Comparison of ENCODE assay signal across 1 cellular context in genomic region chr15:81303241-81304225, GRCh38.
TF ChIP-seq lines count a peak whose summit lies in the region.

No MANE protein-coding gene starts in this region.

TF ChIP-seq in H1, 55 proteins besides CTCF, POLR2A, EP300 and RAD21 (continued from another document):
- TF ChIP-seq, protein P1, sequence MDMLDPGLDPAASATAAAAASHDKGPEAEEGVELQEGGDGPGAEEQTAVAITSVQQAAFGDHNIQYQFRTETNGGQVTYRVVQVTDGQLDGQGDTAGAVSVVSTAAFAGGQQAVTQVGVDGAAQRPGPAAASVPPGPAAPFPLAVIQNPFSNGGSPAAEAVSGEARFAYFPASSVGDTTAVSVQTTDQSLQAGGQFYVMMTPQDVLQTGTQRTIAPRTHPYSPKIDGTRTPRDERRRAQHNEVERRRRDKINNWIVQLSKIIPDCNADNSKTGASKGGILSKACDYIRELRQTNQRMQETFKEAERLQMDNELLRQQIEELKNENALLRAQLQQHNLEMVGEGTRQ (IDR thresholded peaks at IDR 0.05; ENCODE audit: low read length), result no peak
- TF ChIP-seq TEAD4 (IDR thresholded peaks at IDR 0.05; ENCODE audit: low read depth, low read length) (no peak), ATF2 (IDR thresholded peaks at IDR 0.05; ENCODE audit: low read length) (no peak), POU5F1 (IDR thresholded peaks at IDR 0.05; ENCODE audit: low read depth, low read length) (no peak), CBX5 (IDR thresholded peaks at IDR 0.05; ENCODE audit: low read depth, low read length) (no peak), HDAC2 (IDR thresholded peaks at IDR 0.05; ENCODE audit: borderline replicate concordance in 1 of 2, low read depth in 2 of 2, low read length in 2 of 2) (no peak), SIRT6 (IDR thresholded peaks at IDR 0.05; ENCODE audit: low read length) (no peak), TAF7 (optimal IDR thresholded peaks at IDR 0.05; ENCODE audit: borderline replicate concordance, low read depth, low read length) (no peak), TBP (IDR thresholded peaks at IDR 0.05; ENCODE audit: low read depth, low read length) (no peak), KDM4A (IDR thresholded peaks at IDR 0.05; ENCODE audit: low read depth, low read length, severe bottlenecking) (no peak), CEBPB (IDR thresholded peaks at IDR 0.05; ENCODE audit: low read depth, low read length) (no peak), SRF (IDR thresholded peaks at IDR 0.05; ENCODE audit: low read depth, low read length) (no peak), SAP30 (IDR thresholded peaks at IDR 0.05; ENCODE audit: insufficient read depth, insufficient replicate concordance, low read length) (no peak), MAFK (IDR thresholded peaks at IDR 0.05; ENCODE audit: low read depth, low read length) (no peak)
- TF ChIP-seq, protein P2, sequence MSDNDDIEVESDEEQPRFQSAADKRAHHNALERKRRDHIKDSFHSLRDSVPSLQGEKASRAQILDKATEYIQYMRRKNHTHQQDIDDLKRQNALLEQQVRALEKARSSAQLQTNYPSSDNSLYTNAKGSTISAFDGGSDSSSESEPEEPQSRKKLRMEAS (IDR thresholded peaks at IDR 0.05), result peak; percentile 62
- TF ChIP-seq, protein P3, sequence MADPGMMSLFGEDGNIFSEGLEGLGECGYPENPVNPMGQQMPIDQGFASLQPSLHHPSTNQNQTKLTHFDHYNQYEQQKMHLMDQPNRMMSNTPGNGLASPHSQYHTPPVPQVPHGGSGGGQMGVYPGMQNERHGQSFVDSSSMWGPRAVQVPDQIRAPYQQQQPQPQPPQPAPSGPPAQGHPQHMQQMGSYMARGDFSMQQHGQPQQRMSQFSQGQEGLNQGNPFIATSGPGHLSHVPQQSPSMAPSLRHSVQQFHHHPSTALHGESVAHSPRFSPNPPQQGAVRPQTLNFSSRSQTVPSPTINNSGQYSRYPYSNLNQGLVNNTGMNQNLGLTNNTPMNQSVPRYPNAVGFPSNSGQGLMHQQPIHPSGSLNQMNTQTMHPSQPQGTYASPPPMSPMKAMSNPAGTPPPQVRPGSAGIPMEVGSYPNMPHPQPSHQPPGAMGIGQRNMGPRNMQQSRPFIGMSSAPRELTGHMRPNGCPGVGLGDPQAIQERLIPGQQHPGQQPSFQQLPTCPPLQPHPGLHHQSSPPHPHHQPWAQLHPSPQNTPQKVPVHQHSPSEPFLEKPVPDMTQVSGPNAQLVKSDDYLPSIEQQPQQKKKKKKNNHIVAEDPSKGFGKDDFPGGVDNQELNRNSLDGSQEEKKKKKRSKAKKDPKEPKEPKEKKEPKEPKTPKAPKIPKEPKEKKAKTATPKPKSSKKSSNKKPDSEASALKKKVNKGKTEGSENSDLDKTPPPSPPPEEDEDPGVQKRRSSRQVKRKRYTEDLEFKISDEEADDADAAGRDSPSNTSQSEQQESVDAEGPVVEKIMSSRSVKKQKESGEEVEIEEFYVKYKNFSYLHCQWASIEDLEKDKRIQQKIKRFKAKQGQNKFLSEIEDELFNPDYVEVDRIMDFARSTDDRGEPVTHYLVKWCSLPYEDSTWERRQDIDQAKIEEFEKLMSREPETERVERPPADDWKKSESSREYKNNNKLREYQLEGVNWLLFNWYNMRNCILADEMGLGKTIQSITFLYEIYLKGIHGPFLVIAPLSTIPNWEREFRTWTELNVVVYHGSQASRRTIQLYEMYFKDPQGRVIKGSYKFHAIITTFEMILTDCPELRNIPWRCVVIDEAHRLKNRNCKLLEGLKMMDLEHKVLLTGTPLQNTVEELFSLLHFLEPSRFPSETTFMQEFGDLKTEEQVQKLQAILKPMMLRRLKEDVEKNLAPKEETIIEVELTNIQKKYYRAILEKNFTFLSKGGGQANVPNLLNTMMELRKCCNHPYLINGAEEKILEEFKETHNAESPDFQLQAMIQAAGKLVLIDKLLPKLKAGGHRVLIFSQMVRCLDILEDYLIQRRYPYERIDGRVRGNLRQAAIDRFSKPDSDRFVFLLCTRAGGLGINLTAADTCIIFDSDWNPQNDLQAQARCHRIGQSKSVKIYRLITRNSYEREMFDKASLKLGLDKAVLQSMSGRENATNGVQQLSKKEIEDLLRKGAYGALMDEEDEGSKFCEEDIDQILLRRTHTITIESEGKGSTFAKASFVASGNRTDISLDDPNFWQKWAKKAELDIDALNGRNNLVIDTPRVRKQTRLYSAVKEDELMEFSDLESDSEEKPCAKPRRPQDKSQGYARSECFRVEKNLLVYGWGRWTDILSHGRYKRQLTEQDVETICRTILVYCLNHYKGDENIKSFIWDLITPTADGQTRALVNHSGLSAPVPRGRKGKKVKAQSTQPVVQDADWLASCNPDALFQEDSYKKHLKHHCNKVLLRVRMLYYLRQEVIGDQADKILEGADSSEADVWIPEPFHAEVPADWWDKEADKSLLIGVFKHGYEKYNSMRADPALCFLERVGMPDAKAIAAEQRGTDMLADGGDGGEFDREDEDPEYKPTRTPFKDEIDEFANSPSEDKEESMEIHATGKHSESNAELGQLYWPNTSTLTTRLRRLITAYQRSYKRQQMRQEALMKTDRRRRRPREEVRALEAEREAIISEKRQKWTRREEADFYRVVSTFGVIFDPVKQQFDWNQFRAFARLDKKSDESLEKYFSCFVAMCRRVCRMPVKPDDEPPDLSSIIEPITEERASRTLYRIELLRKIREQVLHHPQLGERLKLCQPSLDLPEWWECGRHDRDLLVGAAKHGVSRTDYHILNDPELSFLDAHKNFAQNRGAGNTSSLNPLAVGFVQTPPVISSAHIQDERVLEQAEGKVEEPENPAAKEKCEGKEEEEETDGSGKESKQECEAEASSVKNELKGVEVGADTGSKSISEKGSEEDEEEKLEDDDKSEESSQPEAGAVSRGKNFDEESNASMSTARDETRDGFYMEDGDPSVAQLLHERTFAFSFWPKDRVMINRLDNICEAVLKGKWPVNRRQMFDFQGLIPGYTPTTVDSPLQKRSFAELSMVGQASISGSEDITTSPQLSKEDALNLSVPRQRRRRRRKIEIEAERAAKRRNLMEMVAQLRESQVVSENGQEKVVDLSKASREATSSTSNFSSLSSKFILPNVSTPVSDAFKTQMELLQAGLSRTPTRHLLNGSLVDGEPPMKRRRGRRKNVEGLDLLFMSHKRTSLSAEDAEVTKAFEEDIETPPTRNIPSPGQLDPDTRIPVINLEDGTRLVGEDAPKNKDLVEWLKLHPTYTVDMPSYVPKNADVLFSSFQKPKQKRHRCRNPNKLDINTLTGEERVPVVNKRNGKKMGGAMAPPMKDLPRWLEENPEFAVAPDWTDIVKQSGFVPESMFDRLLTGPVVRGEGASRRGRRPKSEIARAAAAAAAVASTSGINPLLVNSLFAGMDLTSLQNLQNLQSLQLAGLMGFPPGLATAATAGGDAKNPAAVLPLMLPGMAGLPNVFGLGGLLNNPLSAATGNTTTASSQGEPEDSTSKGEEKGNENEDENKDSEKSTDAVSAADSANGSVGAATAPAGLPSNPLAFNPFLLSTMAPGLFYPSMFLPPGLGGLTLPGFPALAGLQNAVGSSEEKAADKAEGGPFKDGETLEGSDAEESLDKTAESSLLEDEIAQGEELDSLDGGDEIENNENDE (IDR thresholded peaks at IDR 0.05; ENCODE audit: insufficient replicate concordance, low read length), result no peak
